Comparison of ENCODE assay signal across 2 cellular contexts in the genomic region with DNA sequence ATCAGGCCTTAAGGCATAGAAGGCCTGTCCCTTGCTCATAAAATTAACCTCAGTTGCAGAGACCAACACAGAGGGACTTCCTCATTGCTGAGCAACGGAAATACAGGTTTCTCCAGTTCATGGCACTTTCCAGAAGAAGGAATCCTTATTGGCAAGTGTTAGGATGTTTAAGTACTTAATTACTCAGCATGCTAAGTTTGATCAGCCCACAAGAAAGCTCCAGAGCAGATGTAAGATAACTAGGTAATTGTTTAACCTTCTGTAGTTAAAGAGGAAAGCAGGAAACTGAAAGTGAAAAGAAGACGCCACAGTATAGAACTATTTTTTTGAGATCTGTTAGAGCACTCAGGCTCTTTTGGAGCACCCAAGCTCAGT.
TF ChIP-seq lines count a peak whose summit lies in the region.

No MANE protein-coding gene starts in this region.

TF ChIP-seq in liver, 16 proteins besides CTCF, POLR2A, EP300 and RAD21:
- no peak for TF ChIP-seq TAF1 (conservative IDR thresholded peaks at IDR 0.05)
- TF ChIP-seq SP1 (IDR thresholded peaks at IDR 0.05), result no peak
- TF ChIP-seq, protein P1, sequence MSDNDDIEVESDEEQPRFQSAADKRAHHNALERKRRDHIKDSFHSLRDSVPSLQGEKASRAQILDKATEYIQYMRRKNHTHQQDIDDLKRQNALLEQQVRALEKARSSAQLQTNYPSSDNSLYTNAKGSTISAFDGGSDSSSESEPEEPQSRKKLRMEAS (IDR thresholded peaks at IDR 0.05), result no peak
- TF ChIP-seq RXRA (IDR thresholded peaks at IDR 0.05), result no peak
- TF ChIP-seq, protein P2, sequence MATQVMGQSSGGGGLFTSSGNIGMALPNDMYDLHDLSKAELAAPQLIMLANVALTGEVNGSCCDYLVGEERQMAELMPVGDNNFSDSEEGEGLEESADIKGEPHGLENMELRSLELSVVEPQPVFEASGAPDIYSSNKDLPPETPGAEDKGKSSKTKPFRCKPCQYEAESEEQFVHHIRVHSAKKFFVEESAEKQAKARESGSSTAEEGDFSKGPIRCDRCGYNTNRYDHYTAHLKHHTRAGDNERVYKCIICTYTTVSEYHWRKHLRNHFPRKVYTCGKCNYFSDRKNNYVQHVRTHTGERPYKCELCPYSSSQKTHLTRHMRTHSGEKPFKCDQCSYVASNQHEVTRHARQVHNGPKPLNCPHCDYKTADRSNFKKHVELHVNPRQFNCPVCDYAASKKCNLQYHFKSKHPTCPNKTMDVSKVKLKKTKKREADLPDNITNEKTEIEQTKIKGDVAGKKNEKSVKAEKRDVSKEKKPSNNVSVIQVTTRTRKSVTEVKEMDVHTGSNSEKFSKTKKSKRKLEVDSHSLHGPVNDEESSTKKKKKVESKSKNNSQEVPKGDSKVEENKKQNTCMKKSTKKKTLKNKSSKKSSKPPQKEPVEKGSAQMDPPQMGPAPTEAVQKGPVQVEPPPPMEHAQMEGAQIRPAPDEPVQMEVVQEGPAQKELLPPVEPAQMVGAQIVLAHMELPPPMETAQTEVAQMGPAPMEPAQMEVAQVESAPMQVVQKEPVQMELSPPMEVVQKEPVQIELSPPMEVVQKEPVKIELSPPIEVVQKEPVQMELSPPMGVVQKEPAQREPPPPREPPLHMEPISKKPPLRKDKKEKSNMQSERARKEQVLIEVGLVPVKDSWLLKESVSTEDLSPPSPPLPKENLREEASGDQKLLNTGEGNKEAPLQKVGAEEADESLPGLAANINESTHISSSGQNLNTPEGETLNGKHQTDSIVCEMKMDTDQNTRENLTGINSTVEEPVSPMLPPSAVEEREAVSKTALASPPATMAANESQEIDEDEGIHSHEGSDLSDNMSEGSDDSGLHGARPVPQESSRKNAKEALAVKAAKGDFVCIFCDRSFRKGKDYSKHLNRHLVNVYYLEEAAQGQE (IDR thresholded peaks at IDR 0.05), result no peak
- TF ChIP-seq, protein P3, sequence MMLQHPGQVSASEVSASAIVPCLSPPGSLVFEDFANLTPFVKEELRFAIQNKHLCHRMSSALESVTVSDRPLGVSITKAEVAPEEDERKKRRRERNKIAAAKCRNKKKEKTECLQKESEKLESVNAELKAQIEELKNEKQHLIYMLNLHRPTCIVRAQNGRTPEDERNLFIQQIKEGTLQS (IDR thresholded peaks at IDR 0.05), result no peak
- TF ChIP-seq FOXA1 (IDR thresholded peaks at IDR 0.05), result no peak
- TF ChIP-seq, protein P4, sequence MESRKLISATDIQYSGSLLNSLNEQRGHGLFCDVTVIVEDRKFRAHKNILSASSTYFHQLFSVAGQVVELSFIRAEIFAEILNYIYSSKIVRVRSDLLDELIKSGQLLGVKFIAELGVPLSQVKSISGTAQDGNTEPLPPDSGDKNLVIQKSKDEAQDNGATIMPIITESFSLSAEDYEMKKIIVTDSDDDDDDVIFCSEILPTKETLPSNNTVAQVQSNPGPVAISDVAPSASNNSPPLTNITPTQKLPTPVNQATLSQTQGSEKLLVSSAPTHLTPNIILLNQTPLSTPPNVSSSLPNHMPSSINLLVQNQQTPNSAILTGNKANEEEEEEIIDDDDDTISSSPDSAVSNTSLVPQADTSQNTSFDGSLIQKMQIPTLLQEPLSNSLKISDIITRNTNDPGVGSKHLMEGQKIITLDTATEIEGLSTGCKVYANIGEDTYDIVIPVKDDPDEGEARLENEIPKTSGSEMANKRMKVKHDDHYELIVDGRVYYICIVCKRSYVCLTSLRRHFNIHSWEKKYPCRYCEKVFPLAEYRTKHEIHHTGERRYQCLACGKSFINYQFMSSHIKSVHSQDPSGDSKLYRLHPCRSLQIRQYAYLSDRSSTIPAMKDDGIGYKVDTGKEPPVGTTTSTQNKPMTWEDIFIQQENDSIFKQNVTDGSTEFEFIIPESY (IDR thresholded peaks at IDR 0.05), result no peak
- TF ChIP-seq EGR1 (IDR thresholded peaks at IDR 0.05; ENCODE audit: low read depth in 2 of 2), result no peak
- TF ChIP-seq YY1 (IDR thresholded peaks at IDR 0.05), result no peak
- TF ChIP-seq NR2F2 (IDR thresholded peaks at IDR 0.05), result no peak
- no peak for TF ChIP-seq JUND (IDR thresholded peaks at IDR 0.05)
- no peak for TF ChIP-seq HNF4G (IDR thresholded peaks at IDR 0.05)
- TF ChIP-seq HNF4A (conservative IDR thresholded peaks at IDR 0.05), result no peak
- no peak for TF ChIP-seq FOXA2 (IDR thresholded peaks at IDR 0.05)
- no peak for TF ChIP-seq GABPA (IDR thresholded peaks at IDR 0.05 in 1 of 2, conservative IDR thresholded peaks at IDR 0.05 in 1 of 2)

TF ChIP-seq in HepG2, 621 proteins besides CTCF, POLR2A, EP300 and RAD21:
- TF ChIP-seq AGO1 (IDR thresholded peaks at IDR 0.05; ENCODE audit: low read depth, low read length, poor library complexity, severe bottlenecking), result no peak
- TF ChIP-seq ZNF644 (CRISPR knock-in tag; IDR thresholded peaks at IDR 0.05; ENCODE audit: low read depth), result no peak
- TF ChIP-seq SMAD9 (CRISPR knock-in tag; IDR thresholded peaks at IDR 0.05), result no peak
- TF ChIP-seq MEIS1 (CRISPR knock-in tag; IDR thresholded peaks at IDR 0.05; ENCODE audit: borderline replicate concordance), result no peak
- TF ChIP-seq PCBP2 (optimal IDR thresholded peaks at IDR 0.05; ENCODE audit: low read depth, low read length, poor library complexity, severe bottlenecking), result no peak
- TF ChIP-seq ZBTB7A (CRISPR knock-in tag; IDR thresholded peaks at IDR 0.05), result no peak
- TF ChIP-seq ZNF367 (CRISPR knock-in tag; IDR thresholded peaks at IDR 0.05; ENCODE audit: borderline replicate concordance), result no peak
- no peak for TF ChIP-seq ZNF260 (CRISPR knock-in tag; IDR thresholded peaks at IDR 0.05; ENCODE audit: borderline replicate concordance, low read depth)
- TF ChIP-seq MBNL3 (CRISPR knock-in tag; conservative IDR thresholded peaks at IDR 0.05), result no peak
- TF ChIP-seq, protein P5, sequence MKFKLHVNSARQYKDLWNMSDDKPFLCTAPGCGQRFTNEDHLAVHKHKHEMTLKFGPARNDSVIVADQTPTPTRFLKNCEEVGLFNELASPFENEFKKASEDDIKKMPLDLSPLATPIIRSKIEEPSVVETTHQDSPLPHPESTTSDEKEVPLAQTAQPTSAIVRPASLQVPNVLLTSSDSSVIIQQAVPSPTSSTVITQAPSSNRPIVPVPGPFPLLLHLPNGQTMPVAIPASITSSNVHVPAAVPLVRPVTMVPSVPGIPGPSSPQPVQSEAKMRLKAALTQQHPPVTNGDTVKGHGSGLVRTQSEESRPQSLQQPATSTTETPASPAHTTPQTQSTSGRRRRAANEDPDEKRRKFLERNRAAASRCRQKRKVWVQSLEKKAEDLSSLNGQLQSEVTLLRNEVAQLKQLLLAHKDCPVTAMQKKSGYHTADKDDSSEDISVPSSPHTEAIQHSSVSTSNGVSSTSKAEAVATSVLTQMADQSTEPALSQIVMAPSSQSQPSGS (CRISPR knock-in tag; IDR thresholded peaks at IDR 0.05), result no peak
- TF ChIP-seq KLF9 (CRISPR knock-in tag; IDR thresholded peaks at IDR 0.05; ENCODE audit: low read depth), result no peak
- TF ChIP-seq PCBP1 (IDR thresholded peaks at IDR 0.05; ENCODE audit: borderline replicate concordance, low read depth, low read length), result no peak
- TF ChIP-seq POLR2AphosphoS2 (IDR thresholded peaks at IDR 0.05; ENCODE audit: low read depth, low read length), result no peak
TF ChIP-seq in HepG2: peak in this region for 0.
